In genomic region chr2:184646177-184646576, GRCh38 we compare ENCODE assay signal across 12 cellular contexts. TPM values are rescaled to one million over a fixed set of nuclear protein-coding genes. Genes with fewer than 3 reads are reported as not detected.
A peak's percentile ranks its signal among the peaks of the same experiment; 100 is the strongest.
DNase-seq lines count a peak whose midpoint lies in the region; ATAC-seq, FAIRE-seq and TF ChIP-seq lines count a peak whose summit lies in the region.
"Had no signal": no experiment of that assay in that cellular context is flagged by ENCODE, and none has a peak within 500 bp of the region (broad histone marks: within the 10 kb centered on the region; RNA-seq: fewer than 3 reads in every experiment).

No MANE protein-coding gene starts in this region.

- no peaks in the 10 kb centered on the region for H3K4me1 ChIP-seq in stomach

- H3K36me3 ChIP-seq in WERI-Rb-1 (no peaks in the 10 kb centered on the region), stomach (no peaks in the 10 kb centered on the region)

- no peaks in the 10 kb centered on the region for H3K9me3 ChIP-seq in WERI-Rb-1 (ENCODE audit: severe bottlenecking)
- H3K9me3 ChIP-seq in stomach: peaks cover 0 to 16% (median 0%) of the 10 kb centered on the region in 4 donors

- H3K27ac ChIP-seq in WERI-Rb-1 (no peak overlapping the region), stomach (no peak overlapping the region)
- H3K27ac ChIP-seq: 22Rv1, KMS-11, SK-N-MC had no signal

- DNase-seq in NCI-H2196 (lab: John Stamatoyannopoulos, UW; ENCODE audit: unreplicated experiment) (peak; percentile 6), NCI-H2196 treated with DMSO at 0.1 percent for 48 hours (lab: John Stamatoyannopoulos, UW; ENCODE audit: unreplicated experiment) (no peak), HS-27A (ENCODE audit: low read depth) (peak; percentile 65), epithelial cell of esophagus (ENCODE audit: low read depth) (peak; percentile 90), urothelium cell line (ENCODE audit: low spot score) (peak; percentile 27), WERI-Rb-1 (no peak), stomach (no peak)
- no peak for DNase-seq in activated CD8-positive, alpha-beta memory T cell treated with anti-CD3 and anti-CD28 coated beads, Interleukin-2, amount 10 ng/mL, durations not matched to agents 7 days and 5 days

- 59 to 100% (median 66%) methylated on average over 1 to 2 of the region's 2 CpGs for WGBS in stomach, 5 donors

- no peaks in the 10 kb centered on the region for H3K4me1 Mint-ChIP-seq in activated CD8-positive, alpha-beta memory T cell treated with anti-CD3 and anti-CD28 coated beads, Interleukin-2, amount 10 ng/mL, durations not matched to agents 7 days and 5 days

- intact Hi-C loops in stomach (cut with DNase I; ENCODE audit: low total_unique reads): no loop called here

- TF ChIP-seq CTCF in epithelial cell of esophagus (IDR thresholded peaks at IDR 0.05; ENCODE audit: insufficient read depth, low read depth, low read length, missing control alignments) (no peak), WERI-Rb-1 (IDR thresholded peaks at IDR 0.05; ENCODE audit: low read depth, low read length) (no peak), stomach (IDR thresholded peaks at IDR 0.05) (no peak)

- CTCF ChIA-PET in activated CD8-positive, alpha-beta memory T cell treated with anti-CD3 and anti-CD28 coated beads, Interleukin-2, amount 10 ng/mL, durations not matched to agents 7 days and 5 days (lab: Charles Lee): no interaction called here

- TF ChIP-seq POLR2A in stomach (IDR thresholded peaks at IDR 0.05): no peak

- H3K36me3 Mint-ChIP-seq in activated CD8-positive, alpha-beta memory T cell treated with anti-CD3 and anti-CD28 coated beads, Interleukin-2, amount 10 ng/mL, durations not matched to agents 7 days and 5 days: no peaks in the 10 kb centered on the region

- no peak for TF ChIP-seq EP300 in stomach (IDR thresholded peaks at IDR 0.05)

- no peaks in the 10 kb centered on the region for H3K27me3 Mint-ChIP-seq in activated CD8-positive, alpha-beta memory T cell treated with anti-CD3 and anti-CD28 coated beads, Interleukin-2, amount 10 ng/mL, durations not matched to agents 7 days and 5 days

- H3K9me3 Mint-ChIP-seq in activated CD8-positive, alpha-beta memory T cell treated with anti-CD3 and anti-CD28 coated beads, Interleukin-2, amount 10 ng/mL, durations not matched to agents 7 days and 5 days (ENCODE audit: low read depth): peaks cover 10% of the 10 kb centered on the region

- H3K4me3 ChIP-seq in epithelial cell of esophagus (ENCODE audit: low read length): no peak overlapping the region
- no peak overlapping the region for H3K4me3 ChIP-seq in WERI-Rb-1 (ENCODE audit: low read depth, low read length)
- H3K4me3 ChIP-seq in stomach: no peak overlapping the region
- H3K4me3 ChIP-seq: SK-N-MC had no signal

- peak; percentile 87 for FAIRE-seq in urothelium cell line (lab: Jason Lieb, UNC)

- H3K27me3 ChIP-seq in WERI-Rb-1 (ENCODE audit: insufficient read depth, low read depth, severe bottlenecking) (no peaks in the 10 kb centered on the region), stomach (no peaks in the 10 kb centered on the region)

- no peak overlapping the region for H3K27ac Mint-ChIP-seq in activated CD8-positive, alpha-beta memory T cell treated with anti-CD3 and anti-CD28 coated beads, Interleukin-2, amount 10 ng/mL, durations not matched to agents 7 days and 5 days

- no peak for ATAC-seq in activated CD8-positive, alpha-beta memory T cell treated with anti-CD3 and anti-CD28 coated beads, Interleukin-2, amount 10 ng/mL, durations not matched to agents 7 days and 5 days

- no peak overlapping the region for H3K4me3 Mint-ChIP-seq in activated CD8-positive, alpha-beta memory T cell treated with anti-CD3 and anti-CD28 coated beads, Interleukin-2, amount 10 ng/mL, durations not matched to agents 7 days and 5 days

RNA-seq across cellular contexts. Expression of gene ZNF804A, which starts 47.8 kb away (rescaled TPM):
- total RNA-seq in activated CD8-positive, alpha-beta memory T cell treated with anti-CD3 and anti-CD28 coated beads, Interleukin-2, amount 10 ng/mL, durations not matched to agents 7 days and 5 days: not detected
- total RNA-seq in stomach: 1 to 10 TPM in 2 of 5 donors, under 1 TPM in 1, not detected in 2; 0.14 to 3.7 (median 2.9) TPM
- under 1 TPM; 0.03 to 0.50 (median 0.15) TPM for polyA plus RNA-seq in stomach
- total RNA-seq: osteocyte had no signal

Comparison
In these comparisons a context has a peak if more than half of its experiments do, and no peak if none do; other contexts are left out.
1. DNase-seq: peak in NCI-H2196 (single experiment), HS-27A (single experiment), epithelial cell of esophagus (single experiment) and urothelium cell line (single experiment); none in NCI-H2196 treated with DMSO at 0.1 percent for 48 hours (single experiment), activated CD8-positive, alpha-beta memory T cell treated with anti-CD3 and anti-CD28 coated beads, Interleukin-2, amount 10 ng/mL, durations not matched to agents 7 days and 5 days (single experiment), WERI-Rb-1 (single experiment) and stomach (single experiment).